ENCODE assay signal across 8 cellular contexts in genomic region chr5:43042176-43042625, GRCh38. TPM values are rescaled to one million over a fixed set of nuclear protein-coding genes. Genes with fewer than 3 reads are reported as not detected.
DNase-seq lines count a peak whose midpoint lies in the region; ATAC-seq and TF ChIP-seq lines count a peak whose summit lies in the region.

No MANE protein-coding gene starts in this region.

- intact Hi-C loops in activated naive CD4-positive, alpha-beta T cell treated with anti-CD3 and anti-CD28 coated beads for 36 hours (cut with micrococcal nuclease), result loop anchor here (5.0 to 10.0 kb wide), 2 partner anchors 285 to 1117 kb away; partner anchors contain the start of genes CCDC152 and FBXO4
- intact Hi-C loops in Right ventricle myocardium superior (cut with DNase I), result loop anchor here (5.0 kb wide), 2 partner anchors 35 to 50 kb away; no protein-coding TSS in a partner anchor
- intact Hi-C loops in psoas muscle (cut with DNase I), result loop anchor here (1.0 to 5.0 kb wide), 4 partner anchors 24 to 90 kb away; partner anchors contain the start of gene ZNF131 (in 1 of the 2)

- peaks cover 5% of the 10 kb centered on the region; the same call in 1 of the 2 replicates for H4K20me1 ChIP-seq in DND-41 (ENCODE audit: insufficient read depth, low read length)

- peaks cover 7% of the 10 kb centered on the region; the same call in 1 of the 2 replicates for H3K36me3 ChIP-seq in DND-41 (ENCODE audit: insufficient read depth, low read length)
- no peaks in the 10 kb centered on the region for H3K36me3 ChIP-seq in psoas muscle (ENCODE audit: insufficient read depth in 1 of 2, low read depth in 1 of 2)

- H3K27ac ChIP-seq in DND-41 (ENCODE audit: low read length), result peak overlapping the region; percentile 100
- H3K27ac ChIP-seq in psoas muscle, result peak overlapping the region; percentile 96

- peak overlapping the region; percentile 99 for H3K27ac Mint-ChIP-seq in activated naive CD4-positive, alpha-beta T cell treated with anti-CD3 and anti-CD28 coated beads for 36 hours

- 0 to 1% (median 0%) methylated on average over 44 of the region's 44 CpGs for WGBS in psoas muscle, 3 donors

- peak overlapping the region; percentile 52 to 71 for H3K4me3 ChIP-seq in DND-41 (ENCODE audit: low read depth in 1 of 2, low read length in 2 of 2)
- H3K4me3 ChIP-seq in Jurkat, Clone E6-1 (ENCODE audit: low read length), result peak overlapping the region; percentile 85
- peak overlapping the region; percentile 75 for H3K4me3 ChIP-seq in psoas muscle

- peaks cover 27% of the 10 kb centered on the region for H3K4me1 ChIP-seq in DND-41 (ENCODE audit: insufficient read depth, low read length)
- H3K4me1 ChIP-seq in psoas muscle, result peaks cover 34% of the 10 kb centered on the region

- DNase-seq in DND-41 (peak; percentile 87), SIG-M5 (lab: John Stamatoyannopoulos, UW) (peak; percentile 80), Right ventricle myocardium superior (peak; percentile 88), psoas muscle (peak; percentile 83 to 90), Ammon's horn (ENCODE audit: low spot score) (no peak)
- peak; percentile 81 for DNase-seq in Jurkat, Clone E6-1 (ENCODE audit: low read depth, low spot score)
- peak; percentile 78 for DNase-seq in activated naive CD4-positive, alpha-beta T cell treated with anti-CD3 and anti-CD28 coated beads for 36 hours

- H3K4me1 Mint-ChIP-seq in activated naive CD4-positive, alpha-beta T cell treated with anti-CD3 and anti-CD28 coated beads for 36 hours (ENCODE audit: low read depth), result peaks cover 15% of the 10 kb centered on the region

- H3K4me3 Mint-ChIP-seq in activated naive CD4-positive, alpha-beta T cell treated with anti-CD3 and anti-CD28 coated beads for 36 hours, result peak overlapping the region; percentile 96

- peaks cover 85% of the 10 kb centered on the region for H3K79me2 ChIP-seq in DND-41 (ENCODE audit: insufficient read depth, low read length)

- H3K9ac ChIP-seq in DND-41 (ENCODE audit: low read depth, low read length), result peak overlapping the region; percentile 90

- H2AFZ ChIP-seq in DND-41 (ENCODE audit: low read depth, low read length), result peak overlapping the region; percentile 78

- TF ChIP-seq CTCF in DND-41 (IDR thresholded peaks at IDR 0.05; ENCODE audit: borderline replicate concordance, extremely low read depth, low read length, poor library complexity, severe bottlenecking) (peak; percentile 42), psoas muscle (IDR thresholded peaks at IDR 0.05) (peak; percentile 21)

- peaks cover 10% of the 10 kb centered on the region for H3K36me3 Mint-ChIP-seq in activated naive CD4-positive, alpha-beta T cell treated with anti-CD3 and anti-CD28 coated beads for 36 hours (ENCODE audit: low read depth)

- no peaks in the 10 kb centered on the region for H3K9me3 Mint-ChIP-seq in activated naive CD4-positive, alpha-beta T cell treated with anti-CD3 and anti-CD28 coated beads for 36 hours

- ATAC-seq in DND-41 (ENCODE audit: insufficient read depth, low read depth), result peak; percentile 15
- ATAC-seq in GM21576 (IDR thresholded peaks at IDR 0.05; ENCODE audit: unreplicated experiment), result peak; percentile 28
- ATAC-seq in Right ventricle myocardium superior (ENCODE audit: poor library complexity), result peak; percentile 59
- peak; percentile 34 to 62 (median 44) for ATAC-seq in psoas muscle

- CTCF ChIA-PET in activated naive CD4-positive, alpha-beta T cell treated with anti-CD3 and anti-CD28 coated beads for 36 hours (lab: Charles Lee), result interaction anchor here (0.6 to 3.2 kb wide), 18 partner anchors 18 to 347 kb away, joined by 3 to 73 read pairs (median 10); partner anchors contain the start of gene ZNF131

- H3K9me3 ChIP-seq in DND-41 (ENCODE audit: insufficient read depth, low read length, severe bottlenecking), result no peaks in the 10 kb centered on the region
- H3K9me3 ChIP-seq in psoas muscle, result no peaks in the 10 kb centered on the region

- peak overlapping the region; percentile 82 for H3K4me2 ChIP-seq in DND-41 (ENCODE audit: insufficient read depth, low read length)

- H3K27me3 ChIP-seq in DND-41 (ENCODE audit: insufficient read depth, low read length, poor library complexity) (no peaks in the 10 kb centered on the region), psoas muscle (ENCODE audit: insufficient read depth in 3 of 3, low read length in 2 of 3) (no peaks in the 10 kb centered on the region)

- no peaks in the 10 kb centered on the region for H3K27me3 Mint-ChIP-seq in activated naive CD4-positive, alpha-beta T cell treated with anti-CD3 and anti-CD28 coated beads for 36 hours (ENCODE audit: low read depth)

RNA-seq across cellular contexts. Expression of gene ANXA2R, which starts 2.1 kb away (rescaled TPM):
- polyA plus RNA-seq in Jurkat, Clone E6-1 (2012; ENCODE audit: insufficient read depth, insufficient read length), result 31.8 TPM
- 1 to 10 TPM; 6.0 to 6.5 TPM for total RNA-seq in activated naive CD4-positive, alpha-beta T cell treated with anti-CD3 and anti-CD28 coated beads for 36 hours
- total RNA-seq in Right ventricle myocardium superior, result 0.94 TPM
- 1 to 10 TPM in 1 of 4 donors, under 1 TPM in 3; 0.46 to 1.6 (median 0.78) TPM for total RNA-seq in psoas muscle
- polyA plus RNA-seq in psoas muscle, result 1 to 10 TPM in 2 of 3 donors, under 1 TPM in 1; 0.66 to 2.7 (median 1.8) TPM
